Comparison of ENCODE assay signal across 8 cellular contexts in the genomic region with DNA sequence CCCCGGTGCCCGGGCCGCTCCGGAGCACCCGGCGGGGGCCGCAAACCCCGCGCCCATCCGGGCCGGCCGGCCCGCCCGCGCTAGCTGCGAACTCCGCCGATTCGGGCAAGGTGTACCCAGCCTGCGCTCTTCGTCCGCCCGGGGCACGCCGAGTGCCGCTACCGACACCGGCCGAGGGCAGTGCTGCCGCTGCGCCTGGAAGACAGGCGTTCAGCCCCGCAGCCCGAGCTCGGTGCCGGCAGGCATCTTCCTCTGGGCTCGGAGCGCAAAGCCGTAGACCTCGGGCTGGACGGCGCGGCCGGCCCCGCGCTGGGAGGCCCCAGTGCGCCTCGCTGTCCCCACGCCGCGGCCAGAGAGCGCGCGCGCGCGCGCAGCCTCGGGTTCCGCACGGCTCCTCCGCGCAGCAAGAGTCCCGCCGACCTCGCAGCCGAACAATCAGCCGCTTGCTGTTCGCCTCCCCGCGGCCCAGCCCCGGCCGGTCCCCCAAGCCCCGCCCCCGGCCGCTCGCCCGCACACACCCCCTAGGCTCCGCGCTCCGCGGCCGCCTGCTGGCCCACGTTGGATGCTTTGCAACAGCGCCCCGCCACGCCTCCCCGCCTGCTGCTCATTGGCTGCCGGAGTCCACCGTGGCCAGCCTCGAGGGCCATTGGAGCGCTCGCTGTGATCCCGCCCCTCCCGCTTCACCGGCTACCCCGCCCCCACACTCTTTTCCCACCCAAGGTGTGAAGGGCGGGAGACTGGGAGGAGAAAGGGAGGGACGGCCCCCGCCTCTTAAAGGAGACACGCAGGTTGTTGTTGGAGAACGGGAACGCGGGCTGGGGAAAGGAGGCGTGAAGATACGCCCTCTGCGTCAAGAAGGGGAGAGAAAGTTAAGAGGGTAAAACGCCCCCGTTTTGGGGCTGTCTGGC. TPM values are rescaled to one million over a fixed set of nuclear protein-coding genes. Genes with fewer than 3 reads are reported as not detected.
DNase-seq lines count a peak whose midpoint lies in the region; ATAC-seq and TF ChIP-seq lines count a peak whose summit lies in the region.

Gene LRIG1, minus strand, starts transcription at position 448 of the 908 bp plus-strand sequence. CDS start 615 bp downstream, outside the sequence.

- ATAC-seq in GM19043 (IDR thresholded peaks at IDR 0.05; ENCODE audit: low read depth, unreplicated experiment) (peak; percentile 95), HG03354 (IDR thresholded peaks at IDR 0.05; ENCODE audit: poor library complexity, severe bottlenecking, unreplicated experiment) (peak; percentile 98)

- DNase-seq in AG09319 (ENCODE audit: extremely low read depth, low read depth) (peak; percentile 94), NCI-H460 (ENCODE audit: extremely low read depth, low read depth) (peak; percentile 93), choroid plexus epithelial cell (ENCODE audit: low read depth) (peak; percentile 99), kidney tubule cell (ENCODE audit: low spot score) (peak; percentile 99)
- peak; percentile 99 for DNase-seq in activated CD4-positive, alpha-beta T cell treated with anti-CD3 and anti-CD28 coated beads for 4 hours
- peak; percentile 96 for DNase-seq in stimulated activated CD4-positive, alpha-beta T cell treated with anti-CD3 and anti-CD28 coated beads, Interleukin-1b, Interleukin-23, amount 100 ng/mL, for 1 hour (ENCODE audit: low read depth in 2 of 2)

- peak within 1 kb of the TSS; percentile 83 for H3K4me3 ChIP-seq in choroid plexus epithelial cell (ENCODE audit: low read depth, low read length)

- TF ChIP-seq CTCF in AG09319 (IDR thresholded peaks at IDR 0.05; ENCODE audit: low read depth, low read length) (peak; percentile 6; the same call in 1 of the 2 replicates), choroid plexus epithelial cell (conservative IDR thresholded peaks at IDR 0.05; ENCODE audit: low read depth, low read length) (no peak)

RNA-seq across cellular contexts. Expression of gene LRIG1, which starts in this region (rescaled TPM):
- total RNA-seq in NCI-H460 (2014; rRNA removed; shearing (Covaris generic)), result 5.8 and 8.9 TPM in 2 replicates
- 4.7 and 5.0 TPM in 2 replicates for polyA plus RNA-seq in NCI-H460 (2014; cell fraction: nucleus; rRNA removed)

Comparison
In these comparisons a context has a peak if more than half of its experiments do, and no peak if none do; other contexts are left out.
1. Peak in every context shown above with its lines: DNase-seq, ATAC-seq and H3K4me3 ChIP-seq.